In genomic region chr11:102199673-102200072, GRCh38 we compare ENCODE assay signal across 1 cellular context.
TF ChIP-seq lines count a peak whose summit lies in the region.

No MANE protein-coding gene starts in this region.

TF ChIP-seq in H1, 55 proteins besides CTCF, POLR2A, EP300 and RAD21 (continued from another document):
- TF ChIP-seq CHD7 (IDR thresholded peaks at IDR 0.05; ENCODE audit: insufficient replicate concordance, low read length) (no peak), RXRA (IDR thresholded peaks at IDR 0.05; ENCODE audit: insufficient read depth, low read depth, low read length) (no peak), SP4 (IDR thresholded peaks at IDR 0.05; ENCODE audit: low read length) (no peak), MAFK (IDR thresholded peaks at IDR 0.05; ENCODE audit: low read depth, low read length) (no peak), GABPA (IDR thresholded peaks at IDR 0.05; ENCODE audit: borderline replicate concordance, insufficient read depth, low read length) (no peak)
